In the genomic region with DNA sequence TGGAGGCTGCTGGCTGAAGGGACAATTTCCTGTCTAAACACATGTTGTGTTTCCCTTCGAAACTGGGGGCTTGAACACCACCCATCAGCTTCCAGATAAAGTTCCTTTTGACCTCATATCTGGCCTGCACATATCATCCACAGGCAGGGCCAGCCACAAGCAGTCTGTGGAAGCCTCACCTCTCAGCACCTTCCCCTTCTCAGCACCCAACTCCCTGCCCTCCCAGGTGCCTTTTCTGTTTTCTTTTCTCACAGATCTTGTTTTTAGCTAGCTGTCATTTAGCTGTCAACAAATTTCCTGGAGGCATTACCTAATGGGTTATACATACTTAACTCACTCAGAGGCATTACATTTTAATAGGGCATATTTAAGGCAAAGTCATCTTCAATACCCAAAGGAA, we compare ENCODE assay signal across 28 cellular contexts.
A peak's percentile ranks its signal among the peaks of the same experiment; 100 is the strongest.
DNase-seq lines count a peak whose midpoint lies in the region; ATAC-seq and TF ChIP-seq lines count a peak whose summit lies in the region.
"Had no signal": no experiment of that assay in that cellular context is flagged by ENCODE, and none has a peak within 500 bp of the region (broad histone marks: within the 10 kb centered on the region; RNA-seq: fewer than 3 reads in every experiment).

No MANE protein-coding gene starts in this region.

- H3K27ac ChIP-seq in breast epithelium (no peak overlapping the region), mammary epithelial cell (ENCODE audit: insufficient read depth, low read depth, low read length) (no peak overlapping the region), colonic mucosa (no peak overlapping the region)
- H3K27ac ChIP-seq: PC-9, SK-N-MC had no signal

- intact Hi-C loops in MCF 10A (cut with micrococcal nuclease), result no loop called here
- intact Hi-C loops in breast epithelium (cut with DNase I; ENCODE audit: low total_unique reads), result loop anchor here (5.0 kb wide), 1 partner anchor 119 kb away; no protein-coding TSS in a partner anchor
- intact Hi-C loops in mammary epithelial cell (cut with micrococcal nuclease), result no loop called here
- intact Hi-C loops in left colon (cut with DNase I, micrococcal nuclease), result no loop called here
- intact Hi-C loops in colonic mucosa (cut with DNase I), result no loop called here

- no peak overlapping the region for H3K4me3 Mint-ChIP-seq in MCF 10A (ENCODE audit: unreplicated experiment)
- no peak overlapping the region for H3K4me3 Mint-ChIP-seq in osteocyte (ENCODE audit: unreplicated experiment)
- H3K4me3 Mint-ChIP-seq: CD4-positive, CD25-positive, alpha-beta regulatory T cell had no signal

- dilution Hi-C loops in mammary epithelial cell (cut with HindIII; ENCODE audit: low sequenced_read_pairs), result no loop called here

- H3K9me3 ChIP-seq in breast epithelium (no peaks in the 10 kb centered on the region), mammary epithelial cell (replicated peaks; ENCODE audit: insufficient read depth, low read length) (no peaks in the 10 kb centered on the region), colonic mucosa (no peaks in the 10 kb centered on the region)
- H3K9me3 ChIP-seq: BE2C had no signal

- 100% methylated on average over 1 of the region's 1 CpG for WGBS in mammary epithelial cell (ENCODE audit: low coverage, missing lambda C conversion rate)

- H4K20me1 ChIP-seq in mammary epithelial cell (ENCODE audit: insufficient read depth, low read length), result no peaks in the 10 kb centered on the region

- H3K36me3 Mint-ChIP-seq in MCF 10A (ENCODE audit: insufficient read depth, unreplicated experiment), result no peaks in the 10 kb centered on the region
- H3K36me3 Mint-ChIP-seq in osteocyte (ENCODE audit: unreplicated experiment), result no peaks in the 10 kb centered on the region
- H3K36me3 Mint-ChIP-seq: CD4-positive, CD25-positive, alpha-beta regulatory T cell had no signal

- H3K27me3 ChIP-seq in breast epithelium (no peaks in the 10 kb centered on the region), mammary epithelial cell (ENCODE audit: insufficient read depth, low read length) (no peaks in the 10 kb centered on the region), colonic mucosa (no peaks in the 10 kb centered on the region)
- H3K27me3 ChIP-seq: BE2C had no signal

- no peaks in the 10 kb centered on the region for H3K27me3 Mint-ChIP-seq in MCF 10A (ENCODE audit: insufficient read depth, unreplicated experiment)
- H3K27me3 Mint-ChIP-seq in osteocyte (ENCODE audit: unreplicated experiment), result peaks cover 4% of the 10 kb centered on the region

- H3K4me3 ChIP-seq in breast epithelium (no peak overlapping the region), mammary epithelial cell (replicated peaks in 1 of 3; ENCODE audit: insufficient read depth in 1 of 3, low read depth in 2 of 3, low read length in 3 of 3) (no peak overlapping the region), colonic mucosa (no peak overlapping the region)
- H3K4me3 ChIP-seq: PC-9, SK-N-MC had no signal

- POLR2A ChIA-PET in MCF 10A (lab: Yijun Ruan, JAX), result interaction anchor here (1.6 to 12.2 kb wide), 4 partner anchors 9 to 89 kb away, joined by 7 to 112 read pairs (median 31); no protein-coding TSS in a partner anchor

- no peak for ATAC-seq in left colon
- no peak for ATAC-seq in HG02571 (IDR thresholded peaks at IDR 0.05; ENCODE audit: unreplicated experiment)
- no peak for ATAC-seq in HG03571 (IDR thresholded peaks at IDR 0.05; ENCODE audit: unreplicated experiment)

- no peak overlapping the region for H3K9ac ChIP-seq in mammary epithelial cell (ENCODE audit: insufficient read depth, low read length)
- H3K9ac ChIP-seq in colonic mucosa (ENCODE audit: low read depth in 2 of 2, low read length in 2 of 2), result no peak overlapping the region

- H3K79me2 ChIP-seq in mammary epithelial cell (ENCODE audit: insufficient read depth, low read length), result no peaks in the 10 kb centered on the region

- H3K4me1 ChIP-seq in breast epithelium, result no peaks in the 10 kb centered on the region
- peaks cover 30% of the 10 kb centered on the region for H3K4me1 ChIP-seq in mammary epithelial cell (ENCODE audit: insufficient read depth, low read length)
- H3K4me1 ChIP-seq in colonic mucosa, result no peaks in the 10 kb centered on the region
- H3K4me1 ChIP-seq: BE2C had no signal

- CTCF ChIA-PET in MCF 10A (lab: Yijun Ruan, JAX), result interaction anchor here (0.6 to 1.2 kb wide), 4 partner anchors 10 to 100 kb away, joined by 3 to 6 read pairs (median 4); no protein-coding TSS in a partner anchor
- CTCF ChIA-PET in mammary epithelial cell (lab: Charles Lee; ENCODE audit: low non-redundant PET), result no interaction called here

- no TSS peak for BruUV-seq in MCF 10A (replicated peaks; lab: Mats Ljungman, UMichigan)
- no TSS peak for BruUV-seq in mammary epithelial cell (replicated peaks; lab: Mats Ljungman, UMichigan)

- H2AFZ ChIP-seq in mammary epithelial cell (ENCODE audit: low read depth, low read length), result peak overlapping the region; percentile 2
- H2AFZ ChIP-seq: PC-9 had no signal

- H3K9me3 Mint-ChIP-seq in MCF 10A (ENCODE audit: unreplicated experiment), result no peaks in the 10 kb centered on the region
- H3K9me3 Mint-ChIP-seq in osteocyte (ENCODE audit: unreplicated experiment), result no peaks in the 10 kb centered on the region

- DNase-seq in MCF 10A (ENCODE audit: unreplicated experiment), result no peak
- no peak for DNase-seq in breast epithelium (ENCODE audit: low spot score in 2 of 2)
- no peak for DNase-seq in mammary epithelial cell
- DNase-seq in osteocyte (ENCODE audit: extremely low spot score, unreplicated experiment), result peak; percentile 21
- no peak for DNase-seq in left colon
- no peak for DNase-seq in colonic mucosa
- DNase-seq: 8988T; ACHN; BE2C; CD4-positive, CD25-positive, alpha-beta regulatory T cell; DMS153; DND-41; KG1; MM.1S; NCI-H1048; NCI-H1417 treated with DMSO at 0.1 percent for 48 hours; NCI-H1694 treated with DMSO at 0.1 percent for 48 hours; NCI-H2081; NCI-H226; NCI-H510A; NCI-H748 treated with DMSO at 0.1 percent for 48 hours; NK-92 treated with Interleukin-12 subunit alpha and Interleukin-12 subunit beta, amount 100 ng/mL, for 24 hours; PC-9; RPMI8226; SHP77 treated with DMSO at 0.1 percent for 48 hours had no signal

- in situ Hi-C loops in mammary epithelial cell (cut with MboI; ENCODE audit: low sequenced_read_pairs in 2 of 2), result no loop called here

- TF ChIP-seq POLR2A in breast epithelium (IDR thresholded peaks at IDR 0.05), result no peak

- H3K4me2 ChIP-seq in mammary epithelial cell (ENCODE audit: insufficient read depth, low read depth, low read length), result no peak overlapping the region
- H3K4me2 ChIP-seq: PC-9 had no signal

- H3K27ac Mint-ChIP-seq in MCF 10A (ENCODE audit: low read depth, unreplicated experiment) (peak overlapping the region; percentile 58), osteocyte (ENCODE audit: unreplicated experiment) (no peak overlapping the region)
- H3K27ac Mint-ChIP-seq: CD4-positive, CD25-positive, alpha-beta regulatory T cell had no signal

- H3K4me1 Mint-ChIP-seq in MCF 10A (ENCODE audit: insufficient read depth, unreplicated experiment) (peaks cover 34% of the 10 kb centered on the region), osteocyte (ENCODE audit: unreplicated experiment) (peaks cover 10% of the 10 kb centered on the region)

- no peak for TF ChIP-seq CTCF in MCF 10A (IDR thresholded peaks at IDR 0.05; ENCODE audit: unreplicated experiment)
- TF ChIP-seq CTCF in breast epithelium (IDR thresholded peaks at IDR 0.05), result no peak
- no peak for TF ChIP-seq CTCF in mammary epithelial cell (conservative IDR thresholded peaks at IDR 0.05 in 1 of 2, IDR thresholded peaks at IDR 0.05 in 1 of 2; ENCODE audit: extremely low read depth in 1 of 2, insufficient read depth in 1 of 2, low read depth in 1 of 2, low read length in 2 of 2)
- TF ChIP-seq CTCF in osteocyte (IDR thresholded peaks at IDR 0.05), result no peak
- TF ChIP-seq CTCF in colonic mucosa (IDR thresholded peaks at IDR 0.05), result no peak

- no peaks in the 10 kb centered on the region for H3K36me3 ChIP-seq in breast epithelium
- no peaks in the 10 kb centered on the region for H3K36me3 ChIP-seq in mammary epithelial cell (ENCODE audit: insufficient read depth, low read length)
- H3K36me3 ChIP-seq in colonic mucosa, result no peaks in the 10 kb centered on the region
- H3K36me3 ChIP-seq: BE2C had no signal
